ENCODE assay signal across 33 cellular contexts in the genomic region with DNA sequence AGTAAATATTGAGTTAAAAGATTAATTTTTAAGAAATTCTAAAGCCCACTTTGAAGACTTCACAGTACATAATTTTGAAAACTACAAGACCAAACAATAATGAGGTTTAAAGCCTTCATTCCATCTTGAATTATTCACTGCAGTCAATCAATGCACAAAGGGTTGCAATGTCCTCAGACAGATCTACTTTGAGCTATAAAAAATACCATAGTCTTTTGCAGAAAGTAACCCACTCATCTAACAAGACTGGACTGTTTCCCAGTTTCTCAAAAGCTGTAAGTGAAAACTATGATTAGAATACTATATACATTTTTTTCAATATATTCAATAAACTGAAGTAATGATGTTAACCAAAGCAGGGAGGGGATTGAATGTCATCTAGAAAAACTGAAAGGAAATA.
"Had no signal": no experiment of that assay in that cellular context is flagged by ENCODE, and none has a peak within 500 bp of the region (broad histone marks: within the 10 kb centered on the region; RNA-seq: fewer than 3 reads in every experiment).

No MANE protein-coding gene starts in this region.

- H3K4me1 ChIP-seq: ascending aorta, esophagus muscularis mucosa, foreskin keratinocyte, gastroesophageal sphincter had no signal

- H3K27ac ChIP-seq: ascending aorta, brain microvascular endothelial cell, coronary artery, esophagus muscularis mucosa, foreskin keratinocyte, gastroesophageal sphincter had no signal

- FAIRE-seq: bronchial epithelial cell had no signal

- H3K4me1 Mint-ChIP-seq: central memory CD8-positive, alpha-beta T cell had no signal

- H3K4me3 ChIP-seq: ascending aorta, coronary artery, dorsolateral prefrontal cortex, esophagus muscularis mucosa, gastroesophageal sphincter had no signal

- H3K27me3 Mint-ChIP-seq: activated CD4-positive, alpha-beta memory T cell treated with anti-CD3 and anti-CD28 coated beads for 36 hours; activated CD4-positive, alpha-beta T cell treated with anti-CD3 and anti-CD28 coated beads for 36 hours; activated CD4-positive, alpha-beta T cell treated with anti-CD3 and anti-CD28 coated beads, Interleukin-2, amount 10 ng/mL, durations not matched to agents 24 days and 14 days; activated CD8-positive, alpha-beta memory T cell treated with anti-CD3 and anti-CD28 coated beads, Interleukin-2, amount 10 ng/mL, durations not matched to agents 7 days and 5 days; activated naive CD4-positive, alpha-beta T cell treated with anti-CD3 and anti-CD28 coated beads, Interleukin-2, amount 10 ng/mL, durations not matched to agents 7 days and 5 days; activated naive CD8-positive, alpha-beta T cell treated with anti-CD3 and anti-CD28 coated beads, Interleukin-2, amount 10 ng/mL, durations not matched to agents 7 days and 5 days; activated T-cell treated with anti-CD3 and anti-CD28 coated beads, Interleukin-2, amount 50 U/mL, for 24 hours; central memory CD8-positive, alpha-beta T cell; dendritic cell treated with granulocyte-macrophage colony-stimulating factor and Interleukin-4, amounts not matched to agents 40 ng/mL and 50 ng/mL, for 4 days; T-helper 17 cell had no signal

- H3K27ac Mint-ChIP-seq: activated CD4-positive, alpha-beta T cell treated with anti-CD3 and anti-CD28 coated beads, Interleukin-2, amount 10 ng/mL, durations not matched to agents 24 days and 14 days; activated CD8-positive, alpha-beta memory T cell treated with anti-CD3 and anti-CD28 coated beads, Interleukin-2, amount 10 ng/mL, durations not matched to agents 7 days and 5 days; activated CD8-positive, alpha-beta T cell treated with anti-CD3 and anti-CD28 coated beads, Interleukin-2, amount 10 ng/mL, durations not matched to agents 7 days and 5 days; activated naive CD4-positive, alpha-beta T cell treated with anti-CD3 and anti-CD28 coated beads, Interleukin-2, amount 10 ng/mL, durations not matched to agents 7 days and 5 days; dendritic cell treated with granulocyte-macrophage colony-stimulating factor and Interleukin-4, amounts not matched to agents 40 ng/mL and 50 ng/mL, for 4 days; endodermal cell; T-helper 17 cell; T-helper 2 cell treated with Interferon-gamma antibody and Interleukin-4, amounts not matched to agents 5 μg/mL and 100 μg/mL, for 36 hours had no signal

- H3K9me3 Mint-ChIP-seq: activated CD4-positive, alpha-beta T cell treated with anti-CD3 and anti-CD28 coated beads, Interleukin-2, amount 10 ng/mL, durations not matched to agents 24 days and 14 days; activated naive CD4-positive, alpha-beta T cell treated with anti-CD3 and anti-CD28 coated beads, Interleukin-2, amount 10 ng/mL, durations not matched to agents 7 days and 5 days; activated naive CD4-positive, alpha-beta T cell treated with anti-CD3 and anti-CD28 coated beads, Interleukin-2, amount 50 U/mL, for 72 hours; central memory CD8-positive, alpha-beta T cell; dendritic cell treated with granulocyte-macrophage colony-stimulating factor and Interleukin-4, amounts not matched to agents 40 ng/mL and 50 ng/mL, for 4 days had no signal

- H3K36me3 ChIP-seq: brain microvascular endothelial cell had no signal

- H3K4me3 Mint-ChIP-seq: activated CD4-positive, alpha-beta memory T cell treated with anti-CD3 and anti-CD28 coated beads for 36 hours; activated CD4-positive, alpha-beta T cell treated with anti-CD3 and anti-CD28 coated beads for 36 hours; activated CD4-positive, alpha-beta T cell treated with anti-CD3 and anti-CD28 coated beads, Interleukin-2, amount 10 ng/mL, durations not matched to agents 24 days and 14 days; activated CD8-positive, alpha-beta memory T cell treated with anti-CD3 and anti-CD28 coated beads, Interleukin-2, amount 10 ng/mL, durations not matched to agents 7 days and 5 days; activated CD8-positive, alpha-beta T cell treated with anti-CD3 and anti-CD28 coated beads, Interleukin-2, amount 10 ng/mL, durations not matched to agents 7 days and 5 days; activated naive CD4-positive, alpha-beta T cell treated with anti-CD3 and anti-CD28 coated beads, Interleukin-2, amount 10 ng/mL, durations not matched to agents 7 days and 5 days; activated naive CD8-positive, alpha-beta T cell treated with anti-CD3 and anti-CD28 coated beads, Interleukin-2, amount 10 ng/mL, durations not matched to agents 7 days and 5 days; activated T-cell treated with anti-CD3 and anti-CD28 coated beads, Interleukin-2, amount 50 U/mL, for 24 hours; activated T-cell treated with anti-CD3 and anti-CD28 coated beads, Interleukin-2, amount 50 U/mL, for 72 hours; central memory CD8-positive, alpha-beta T cell; dendritic cell treated with granulocyte-macrophage colony-stimulating factor and Interleukin-4, amounts not matched to agents 40 ng/mL and 50 ng/mL, for 4 days; endodermal cell; T-helper 17 cell; T-helper 2 cell treated with Interferon-gamma antibody and Interleukin-4, amounts not matched to agents 5 μg/mL and 100 μg/mL, for 36 hours had no signal

- DNase-seq: activated CD4-positive, alpha-beta memory T cell treated with anti-CD3 and anti-CD28 coated beads for 36 hours; activated CD4-positive, alpha-beta T cell treated with anti-CD3 and anti-CD28 coated beads for 36 hours; activated CD4-positive, alpha-beta T cell treated with anti-CD3 and anti-CD28 coated beads, Interleukin-2, amount 10 ng/mL, durations not matched to agents 24 days and 14 days; activated CD4-positive, CD25-positive, alpha-beta regulatory T cell; activated CD4-positive, CD25-positive, alpha-beta regulatory T cell treated with anti-CD3 and anti-CD28 coated beads, Interleukin-2, amount 50 U/mL, for 72 hours; activated CD8-positive, alpha-beta memory T cell treated with anti-CD3 and anti-CD28 coated beads, Interleukin-2, amount 10 ng/mL, durations not matched to agents 7 days and 5 days; activated CD8-positive, alpha-beta memory T cell treated with anti-CD3 and anti-CD28 coated beads, Interleukin-2, amount 50 U/mL, for 48 hours; activated CD8-positive, alpha-beta T cell treated with anti-CD3 and anti-CD28 coated beads, Interleukin-2, amount 10 ng/mL, durations not matched to agents 7 days and 5 days; activated gamma-delta T cell; activated naive CD4-positive, alpha-beta T cell; activated naive CD4-positive, alpha-beta T cell treated with anti-CD3 and anti-CD28 coated beads, Interleukin-2, amount 10 ng/mL, durations not matched to agents 7 days and 5 days; activated naive CD8-positive, alpha-beta T cell treated with anti-CD3 and anti-CD28 coated beads, Interleukin-2, amount 10 ng/mL, durations not matched to agents 7 days and 5 days; activated T-cell treated with anti-CD3 and anti-CD28 coated beads for 4 hours; activated T-cell treated with anti-CD3 and anti-CD28 coated beads, Interleukin-2, amount 50 U/mL, for 24 hours; activated T-cell treated with anti-CD3 and anti-CD28 coated beads, Interleukin-2, amount 50 U/mL, for 72 hours; brain microvascular endothelial cell; dorsolateral prefrontal cortex; effector memory CD4-positive, alpha-beta T cell; endodermal cell; erythroblast; foreskin keratinocyte; T-helper 1 cell; T-helper 17 cell; T1000 had no signal

- H3K27me3 ChIP-seq: ascending aorta, brain microvascular endothelial cell, dorsolateral prefrontal cortex, esophagus muscularis mucosa, foreskin keratinocyte, gastroesophageal sphincter had no signal

- ATAC-seq: activated CD4-positive, alpha-beta T cell treated with anti-CD3 and anti-CD28 coated beads for 36 hours; activated CD8-positive, alpha-beta memory T cell treated with anti-CD3 and anti-CD28 coated beads, Interleukin-2, amount 10 ng/mL, durations not matched to agents 7 days and 5 days; activated CD8-positive, alpha-beta T cell treated with anti-CD3 and anti-CD28 coated beads, Interleukin-2, amount 10 ng/mL, durations not matched to agents 7 days and 5 days; activated naive CD4-positive, alpha-beta T cell treated with anti-CD3 and anti-CD28 coated beads, Interleukin-2, amount 50 U/mL, for 72 hours; activated T-cell treated with anti-CD3 and anti-CD28 coated beads, Interleukin-2, amount 50 U/mL, for 72 hours; foreskin keratinocyte; gastroesophageal sphincter; T-helper 17 cell had no signal

- H3K9me3 ChIP-seq: ascending aorta, esophagus muscularis mucosa, gastroesophageal sphincter had no signal
